In the genomic region with DNA sequence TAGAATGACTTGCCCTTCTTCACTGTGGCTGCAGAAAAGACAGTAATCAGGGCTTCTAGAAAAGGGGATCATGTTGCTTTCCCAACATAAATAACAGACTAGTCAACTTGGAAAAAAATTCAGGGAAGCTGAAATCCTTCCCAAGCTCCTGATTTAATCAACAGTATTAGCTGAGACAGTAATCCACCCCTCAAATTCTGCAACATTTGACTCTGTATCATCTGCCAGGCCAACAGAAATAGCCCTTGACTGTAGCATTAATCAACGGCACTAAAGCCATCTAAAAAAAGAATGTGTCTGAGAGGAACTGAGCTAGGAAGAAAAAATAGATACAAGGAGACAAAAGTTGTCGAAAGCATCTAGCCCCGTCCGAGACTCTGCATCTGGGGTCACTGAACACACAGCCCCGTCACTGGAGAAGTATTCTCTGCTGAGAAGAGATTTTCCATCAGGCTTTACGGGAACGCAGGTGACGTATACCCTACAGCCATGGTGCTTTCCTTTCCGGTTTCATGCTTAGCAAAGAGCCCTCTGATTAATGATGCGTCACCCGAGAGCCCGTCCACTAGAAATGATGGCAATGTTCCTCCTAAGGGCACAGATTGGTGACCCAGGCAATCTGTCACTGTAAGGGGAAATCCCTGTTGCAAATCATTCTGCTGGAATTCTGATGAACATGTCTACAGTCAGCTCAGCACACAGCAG, we compare ENCODE assay signal across 8 cellular contexts. TPM values are rescaled to one million over a fixed set of nuclear protein-coding genes. Genes with fewer than 3 reads are reported as not detected.
DNase-seq lines count a peak whose midpoint lies in the region; ATAC-seq and TF ChIP-seq lines count a peak whose summit lies in the region.

No MANE protein-coding gene starts in this region.

- peaks cover 3% of the 10 kb centered on the region for H3F3A ChIP-seq in SK-N-SH (replicated peaks; ENCODE audit: insufficient read depth)

- CTCF ChIA-PET in SK-N-SH (lab: Yijun Ruan, JAX), result interaction anchor here (0.8 kb wide), 1 partner anchor 91 kb away, joined by 3 read pairs; no protein-coding TSS in a partner anchor

- H3K4me2 ChIP-seq in SK-N-SH, result 0 out of 2 replicates have a peak overlapping the region, but pooled peaks have one; percentile 21

- peak overlapping the region; percentile 19; the same call in 1 of the 2 replicates for H3K9ac ChIP-seq in SK-N-SH

- in situ Hi-C loops in transverse colon (cut with MboI; ENCODE audit: low pct_ligation_motif_present in 1 of 4, low pct_unique_long_range_greater_than_20kb in 1 of 4, low sequenced_read_pairs in 3 of 4) (no loop called here), GM13976 (cut with MboI; ENCODE audit: low sequenced_read_pairs, unreplicated experiment) (no loop called here)

- 61% methylated on average over 10 of the region's 12 CpGs for WGBS in SK-N-SH (ENCODE audit: low lambda C conversion rate)
- 21 to 32% (median 25%) methylated on average over 12 of the region's 12 CpGs for WGBS in heart left ventricle, 4 donors
- WGBS in transverse colon (ENCODE audit: low coverage in 1 of 2), 2 donors, result 29 to 60% methylated on average over 5 to 12 of the region's 12 CpGs

- no peaks in the 10 kb centered on the region for H4K20me1 ChIP-seq in SK-N-SH (ENCODE audit: insufficient read depth)

- no peaks in the 10 kb centered on the region for H3K9me3 ChIP-seq in SK-N-SH
- H3K9me3 ChIP-seq in heart left ventricle, result no peaks in the 10 kb centered on the region
- no peaks in the 10 kb centered on the region for H3K9me3 ChIP-seq in transverse colon

- no peak for TF ChIP-seq RAD21 in SK-N-SH (IDR thresholded peaks at IDR 0.05; ENCODE audit: low read length)

- no peaks in the 10 kb centered on the region for H3K9me2 ChIP-seq in SK-N-SH

- H3K36me3 ChIP-seq in SK-N-SH (replicated peaks in 1 of 2; ENCODE audit: control insufficient read depth in 1 of 2, insufficient read depth in 2 of 2, low read length in 1 of 2) (no peaks in the 10 kb centered on the region), heart left ventricle (no peaks in the 10 kb centered on the region), transverse colon (no peaks in the 10 kb centered on the region)

- peak in 2 of 3 experiments; percentile 30 to 32 for DNase-seq in NCI-H1417 (lab: John Stamatoyannopoulos, UW)
- DNase-seq in NCI-H1417 treated with DMSO at 0.1 percent for 48 hours (lab: John Stamatoyannopoulos, UW), result no peak
- no peak for DNase-seq in SK-N-SH
- DNase-seq in heart left ventricle, result peak in 3 of 5 donors; percentile 32 to 65 (median 34)
- peak; percentile 11 for DNase-seq in transverse colon
- DNase-seq in stimulated activated naive CD4-positive, alpha-beta T cell (lab: John Stamatoyannopoulos, UW), result no peak
- no peak for DNase-seq in NK-92 (lab: John Stamatoyannopoulos, UW; ENCODE audit: unreplicated experiment)
- no peak for DNase-seq in GM13976 (ENCODE audit: low spot score)

- TF ChIP-seq EP300 in SK-N-SH (IDR thresholded peaks at IDR 0.05; ENCODE audit: borderline replicate concordance in 1 of 2, low read depth in 1 of 2, low read length in 1 of 2) (no peak), transverse colon (IDR thresholded peaks at IDR 0.05; ENCODE audit: low read depth) (no peak)

- H3K4me3 ChIP-seq in SK-N-SH (ENCODE audit: low read depth in 2 of 2, low read length in 1 of 2) (peak overlapping the region in 1 of 2 experiments; percentile 15; a peak in 1 of 4 replicates), heart left ventricle (peak overlapping the region in 9 of 12 donors; percentile 13 to 44 (median 29)), transverse colon (no peak overlapping the region)

- no peaks in the 10 kb centered on the region for H3K79me2 ChIP-seq in SK-N-SH (ENCODE audit: insufficient read depth)

- intact Hi-C loops in heart left ventricle (cut with DNase I), result loop anchor here in 1 of 10 donors (5.0 kb wide), 1 partner anchor 41 kb away; a partner anchor contains a TSS
- intact Hi-C loops in transverse colon (cut with DNase I; ENCODE audit: low total_unique reads), result no loop called here

- no peak for TF ChIP-seq POLR2A in heart left ventricle (IDR thresholded peaks at IDR 0.05)
- TF ChIP-seq POLR2A in transverse colon (IDR thresholded peaks at IDR 0.05), result no peak

- H3K4me1 ChIP-seq in SK-N-SH (ENCODE audit: control insufficient read depth in 1 of 2, insufficient read depth in 2 of 2, low read depth in 1 of 2, low read length in 1 of 2) (no peaks in the 10 kb centered on the region), heart left ventricle (peaks cover 0 to 8% (median 0%) of the 10 kb centered on the region in 12 donors), transverse colon (no peaks in the 10 kb centered on the region)

- POLR2A ChIA-PET in SK-N-SH (lab: Yijun Ruan, JAX), result no interaction called here

- TF ChIP-seq CTCF in SK-N-SH (IDR thresholded peaks at IDR 0.05) (no peak), heart left ventricle (IDR thresholded peaks at IDR 0.05) (no peak), transverse colon (IDR thresholded peaks at IDR 0.05) (no peak), GM13976 (IDR thresholded peaks at IDR 0.05; ENCODE audit: borderline replicate concordance, control extremely low read depth, extremely low read depth, insufficient read depth, missing control alignments) (no peak)

- H2AFZ ChIP-seq in SK-N-SH (ENCODE audit: low read depth), result no peak overlapping the region; the same call in 1 of the 2 replicates

- H3K27me3 ChIP-seq in SK-N-SH (ENCODE audit: insufficient read depth) (no peaks in the 10 kb centered on the region), heart left ventricle (no peaks in the 10 kb centered on the region), transverse colon (no peaks in the 10 kb centered on the region)

- H3K27ac ChIP-seq in SK-N-SH (ENCODE audit: low read depth in 2 of 2, low read length in 1 of 2) (peak overlapping the region; percentile 69 to 84; a peak in 3 of 4 replicates), heart left ventricle (peak overlapping the region; percentile 40 to 90 (median 64)), transverse colon (no peak overlapping the region)

- ATAC-seq in heart left ventricle, result peak; percentile 69 to 98 (median 96)

TF ChIP-seq in SK-N-SH, 30 proteins besides CTCF, POLR2A, EP300 and RAD21 (continues in another document):
- TF ChIP-seq MEF2A (IDR thresholded peaks at IDR 0.05; ENCODE audit: borderline replicate concordance, low read depth) (no peak), JUND (IDR thresholded peaks at IDR 0.05) (no peak), NRF1 (IDR thresholded peaks at IDR 0.05; ENCODE audit: low read depth, low read length) (no peak), SIN3A (IDR thresholded peaks at IDR 0.05; ENCODE audit: borderline replicate concordance, low read depth, low read length) (no peak), EZH2phosphoT487 (IDR thresholded peaks at IDR 0.05; ENCODE audit: borderline replicate concordance, low read depth) (no peak), TAF1 (IDR thresholded peaks at IDR 0.05; ENCODE audit: borderline replicate concordance, low read depth, low read length) (no peak), RFX5 (IDR thresholded peaks at IDR 0.05; ENCODE audit: low read length) (no peak), ELF1 (IDR thresholded peaks at IDR 0.05) (no peak), FOXM1 (IDR thresholded peaks at IDR 0.05; ENCODE audit: low read depth) (0 out of 2 replicates have a peak, but pooled peaks have one; percentile 13), RXRA (IDR thresholded peaks at IDR 0.05; ENCODE audit: borderline replicate concordance, low read depth) (no peak), MXI1 (IDR thresholded peaks at IDR 0.05; ENCODE audit: low read depth, low read length) (no peak), GATA2 (CRISPR knock-in tag; IDR thresholded peaks at IDR 0.05) (no peak), POLR2AphosphoS5 (IDR thresholded peaks at IDR 0.05; ENCODE audit: low read depth, low read length) (no peak), SMC3 (IDR thresholded peaks at IDR 0.05; ENCODE audit: low read depth, low read length) (no peak), FOSL2 (IDR thresholded peaks at IDR 0.05; ENCODE audit: borderline replicate concordance, low read depth) (peak; percentile 29; the same call in 1 of the 2 replicates), NFIC (IDR thresholded peaks at IDR 0.05; ENCODE audit: borderline replicate concordance) (no peak), GABPA (IDR thresholded peaks at IDR 0.05; ENCODE audit: low read depth) (no peak)
- TF ChIP-seq, protein P1, sequence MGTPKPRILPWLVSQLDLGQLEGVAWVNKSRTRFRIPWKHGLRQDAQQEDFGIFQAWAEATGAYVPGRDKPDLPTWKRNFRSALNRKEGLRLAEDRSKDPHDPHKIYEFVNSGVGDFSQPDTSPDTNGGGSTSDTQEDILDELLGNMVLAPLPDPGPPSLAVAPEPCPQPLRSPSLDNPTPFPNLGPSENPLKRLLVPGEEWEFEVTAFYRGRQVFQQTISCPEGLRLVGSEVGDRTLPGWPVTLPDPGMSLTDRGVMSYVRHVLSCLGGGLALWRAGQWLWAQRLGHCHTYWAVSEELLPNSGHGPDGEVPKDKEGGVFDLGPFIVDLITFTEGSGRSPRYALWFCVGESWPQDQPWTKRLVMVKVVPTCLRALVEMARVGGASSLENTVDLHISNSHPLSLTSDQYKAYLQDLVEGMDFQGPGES (IDR thresholded peaks at IDR 0.05; ENCODE audit: low read depth, low read length), result no peak
- TF ChIP-seq, protein P2, sequence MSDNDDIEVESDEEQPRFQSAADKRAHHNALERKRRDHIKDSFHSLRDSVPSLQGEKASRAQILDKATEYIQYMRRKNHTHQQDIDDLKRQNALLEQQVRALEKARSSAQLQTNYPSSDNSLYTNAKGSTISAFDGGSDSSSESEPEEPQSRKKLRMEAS (IDR thresholded peaks at IDR 0.05; ENCODE audit: low read depth), result no peak
- TF ChIP-seq, protein P3, sequence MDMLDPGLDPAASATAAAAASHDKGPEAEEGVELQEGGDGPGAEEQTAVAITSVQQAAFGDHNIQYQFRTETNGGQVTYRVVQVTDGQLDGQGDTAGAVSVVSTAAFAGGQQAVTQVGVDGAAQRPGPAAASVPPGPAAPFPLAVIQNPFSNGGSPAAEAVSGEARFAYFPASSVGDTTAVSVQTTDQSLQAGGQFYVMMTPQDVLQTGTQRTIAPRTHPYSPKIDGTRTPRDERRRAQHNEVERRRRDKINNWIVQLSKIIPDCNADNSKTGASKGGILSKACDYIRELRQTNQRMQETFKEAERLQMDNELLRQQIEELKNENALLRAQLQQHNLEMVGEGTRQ (IDR thresholded peaks at IDR 0.05; ENCODE audit: borderline replicate concordance, low read depth, low read length), result no peak

RNA-seq across cellular contexts. Expression of a gene that starts 42.1 kb away (rescaled TPM):
- 11.4 and 14.8 TPM in 2 replicates for polyA plus RNA-seq in SK-N-SH (2012; rRNA removed)
- 13.5 and 13.9 TPM in 2 replicates for polyA plus RNA-seq in SK-N-SH (2012; cell fraction: cytosol; rRNA removed)
- polyA plus RNA-seq in SK-N-SH (2012; cell fraction: nucleus; rRNA removed), result 14.2 and 19.2 TPM in 2 replicates
- 10 to 100 TPM; 14.9 to 44.8 (median 23.4) TPM for total RNA-seq in heart left ventricle
- polyA plus RNA-seq in heart left ventricle, result 10 to 100 TPM in 1 of 2 donors, 1 to 10 TPM in 1; 4.6 to 15.4 TPM
- 10 to 100 TPM; 11.9 to 82.7 (median 31.2) TPM for total RNA-seq in transverse colon

Comparison
In these comparisons a context has a peak if more than half of its experiments do, and no peak if none do; other contexts are left out.
1. DNase-seq: peak in NCI-H1417 (2 of 3), heart left ventricle (3 of 5) and transverse colon (single experiment); none in NCI-H1417 treated with DMSO at 0.1 percent for 48 hours (single experiment), SK-N-SH (single experiment), stimulated activated naive CD4-positive, alpha-beta T cell (0 of 6), NK-92 (single experiment) and GM13976 (single experiment).
2. H3K27ac ChIP-seq: peak in SK-N-SH (2 of 2) and heart left ventricle (12 of 12); none in transverse colon (0 of 4).
3. H3K4me3 ChIP-seq: peak in heart left ventricle (9 of 12); none in transverse colon (0 of 4).